Comparison of ENCODE assay signal across 8 cellular contexts in the genomic region with DNA sequence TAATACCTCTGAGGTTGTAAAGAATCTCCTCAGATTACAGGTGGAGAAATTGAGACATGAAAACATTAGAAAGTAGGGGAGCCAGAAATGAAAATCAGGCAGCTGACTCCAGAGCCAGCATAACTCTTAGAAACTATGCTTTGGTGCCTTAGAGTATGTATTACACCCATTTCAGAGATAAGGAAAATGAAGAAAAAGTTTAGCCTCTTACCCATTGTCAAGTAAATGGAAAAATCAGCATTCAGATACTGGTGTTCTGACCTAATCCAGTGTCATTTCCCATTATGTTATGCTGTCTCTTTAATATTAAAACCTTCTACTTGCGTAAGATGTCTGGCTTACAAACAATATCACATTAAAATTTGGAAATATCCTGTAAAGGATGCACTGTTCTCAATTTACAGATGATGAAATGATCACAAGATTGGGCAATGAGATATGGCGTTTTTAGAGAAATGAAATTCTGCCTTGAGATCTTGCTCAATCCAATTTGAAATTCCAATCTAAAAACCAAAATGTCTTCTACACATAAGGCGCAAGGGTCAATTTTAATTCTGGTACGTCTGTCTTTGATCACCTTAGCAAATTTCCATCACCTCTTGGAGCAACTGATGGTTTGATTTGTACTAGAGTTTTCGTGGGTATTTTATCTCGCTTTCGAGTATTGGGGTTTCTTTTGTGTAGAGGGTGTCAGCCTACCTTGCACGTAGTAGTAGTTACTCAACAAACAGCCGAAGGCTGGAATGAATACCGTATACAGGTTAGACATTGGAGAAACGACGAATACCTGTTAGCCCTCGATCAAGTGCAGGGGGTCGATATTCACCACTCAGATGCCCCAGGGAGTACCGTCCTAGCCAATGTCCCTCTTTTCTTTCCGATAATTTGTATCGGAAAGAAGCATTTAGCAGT. TPM values are rescaled to one million over a fixed set of nuclear protein-coding genes. Genes with fewer than 3 reads are reported as not detected.
DNase-seq lines count a peak whose midpoint lies in the region; TF ChIP-seq lines count a peak whose summit lies in the region.

No MANE protein-coding gene starts in this region.

- H3K4me1 ChIP-seq in mononuclear cell (ENCODE audit: insufficient read depth, low read length): peaks cover 32% of the 10 kb centered on the region

- TF ChIP-seq CTCF in GM12864 (IDR thresholded peaks at IDR 0.05; ENCODE audit: low read depth, low read length, missing control alignments) (no peak), GM13976 (IDR thresholded peaks at IDR 0.05; ENCODE audit: borderline replicate concordance, control extremely low read depth, extremely low read depth, insufficient read depth, missing control alignments) (no peak)

- peaks cover 7% of the 10 kb centered on the region for H3K9me3 ChIP-seq in mononuclear cell (ENCODE audit: low read depth, low read length)

- DNase-seq in GM12864 (ENCODE audit: low read depth): no peak
- DNase-seq in OCI-M1 (lab: John Stamatoyannopoulos, UW): peak; percentile 70
- peak; percentile 73 for DNase-seq in dedifferentiated amniotic fluid mesenchymal stem cell (ENCODE audit: extremely low spot score)
- DNase-seq in HuH-7.5 (ENCODE audit: low spot score): no peak
- no peak for DNase-seq in NCI-H526 treated with DMSO at 0.1 percent for 48 hours (lab: John Stamatoyannopoulos, UW)
- DNase-seq in GM13976 (ENCODE audit: low spot score): no peak
- DNase-seq in NCI-H2081 treated with DMSO at 0.1 percent for 48 hours (lab: John Stamatoyannopoulos, UW): no peak

- peak overlapping the region; percentile 72 for H3K4me3 ChIP-seq in GM12864 (ENCODE audit: low read depth, low read length)
- H3K4me3 ChIP-seq in mononuclear cell (ENCODE audit: low read length): peak overlapping the region; percentile 85

- no peaks in the 10 kb centered on the region for H3K27me3 ChIP-seq in mononuclear cell (ENCODE audit: insufficient read depth, low read length)

- in situ Hi-C loops in GM13976 (cut with MboI; ENCODE audit: low sequenced_read_pairs, unreplicated experiment): loop anchor here (25.0 kb wide), 1 partner anchor 1035 kb away; no protein-coding TSS in a partner anchor

RNA-seq across cellular contexts. Expression of a gene that starts 0.9 kb away (rescaled TPM):
- not detected for total RNA-seq in mononuclear cell

RNA-seq across cellular contexts. Expression of a gene that starts 1.0 kb away (rescaled TPM):
- total RNA-seq in mononuclear cell: 29.2 TPM

Comparison
In these comparisons a context has a peak if more than half of its experiments do, and no peak if none do; other contexts are left out.
1. DNase-seq: peak in OCI-M1 (single experiment) and dedifferentiated amniotic fluid mesenchymal stem cell (single experiment); none in GM12864 (single experiment), HuH-7.5 (single experiment), NCI-H526 treated with DMSO at 0.1 percent for 48 hours (single experiment), GM13976 (single experiment) and NCI-H2081 treated with DMSO at 0.1 percent for 48 hours (single experiment).